ENCODE assay signal across 9 cellular contexts in the genomic region with DNA sequence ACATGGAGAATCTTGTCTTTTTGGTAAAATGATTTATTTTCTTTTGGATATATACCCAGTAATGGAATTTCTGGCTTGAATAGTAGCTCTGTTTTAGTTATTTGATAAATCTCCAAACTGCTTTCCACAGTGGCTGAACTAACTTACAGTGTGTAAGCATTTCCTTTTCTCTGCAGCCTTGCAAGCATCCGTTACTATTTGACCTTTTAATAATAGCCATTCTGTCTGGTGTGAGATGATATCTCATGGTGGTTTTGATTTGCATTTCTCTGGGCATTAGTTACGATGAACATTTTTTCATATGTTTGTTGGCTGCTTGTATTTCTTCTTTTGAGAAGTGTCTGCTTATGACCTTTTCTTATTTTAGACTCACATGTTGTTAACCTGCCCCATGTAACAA.
"Had no signal": no experiment of that assay in that cellular context is flagged by ENCODE, and none has a peak within 500 bp of the region (broad histone marks: within the 10 kb centered on the region; RNA-seq: fewer than 3 reads in every experiment).

No MANE protein-coding gene starts in this region.

- H3K27ac ChIP-seq: GM23248 had no signal

- DNase-seq: GM23248, GOT3, H7, HFFc6, IMR-90, KG1 had no signal

- H3K36me3 ChIP-seq: HAP-1 had no signal

- H3K4me3 ChIP-seq: GM23248, HAP-1, K562 had no signal

- H3K9ac ChIP-seq: GM23248 had no signal

- H3K9me3 ChIP-seq: HAP-1 had no signal

- H3K4me1 ChIP-seq: HAP-1 had no signal

- H2AFZ ChIP-seq: GM23248 had no signal

- H3K27ac Mint-ChIP-seq: HFFc6 had no signal

- H3K4me3 Mint-ChIP-seq: HFFc6 had no signal

- ATAC-seq: HCT116, K562 had no signal
